In genomic region chr3:129732200-129732876, GRCh38 we compare ENCODE assay signal across 1 cellular context.
TF ChIP-seq lines count a peak whose summit lies in the region.

No MANE protein-coding gene starts in this region.

TF ChIP-seq in HepG2, 621 proteins besides CTCF, POLR2A, EP300 and RAD21 (continued from another document):
- TF ChIP-seq ZBTB39 (CRISPR knock-in tag; IDR thresholded peaks at IDR 0.05) (no peak), ZNF441 (CRISPR knock-in tag; IDR thresholded peaks at IDR 0.05; ENCODE audit: borderline replicate concordance) (no peak), FOXA1 (IDR thresholded peaks at IDR 0.05) (no peak), FOXA1 (CRISPR knock-in tag; IDR thresholded peaks at IDR 0.05) (0 out of 2 replicates have a peak, but pooled peaks have one; percentile 11), ZNF160 (CRISPR knock-in tag; IDR thresholded peaks at IDR 0.05) (no peak), TCF7 (IDR thresholded peaks at IDR 0.05; ENCODE audit: low read depth) (0 out of 2 replicates have a peak, but pooled peaks have one; percentile 15), GZF1 (CRISPR knock-in tag; IDR thresholded peaks at IDR 0.05) (no peak), ARID5B (CRISPR knock-in tag; IDR thresholded peaks at IDR 0.05) (0 out of 2 replicates have a peak, but pooled peaks have one; percentile 18), SOX5 (CRISPR knock-in tag; IDR thresholded peaks at IDR 0.05; ENCODE audit: borderline replicate concordance) (peak; percentile 50; the same call in 1 of the 2 replicates)
